14 cellular contexts compared by ENCODE assay signal in the genomic region with DNA sequence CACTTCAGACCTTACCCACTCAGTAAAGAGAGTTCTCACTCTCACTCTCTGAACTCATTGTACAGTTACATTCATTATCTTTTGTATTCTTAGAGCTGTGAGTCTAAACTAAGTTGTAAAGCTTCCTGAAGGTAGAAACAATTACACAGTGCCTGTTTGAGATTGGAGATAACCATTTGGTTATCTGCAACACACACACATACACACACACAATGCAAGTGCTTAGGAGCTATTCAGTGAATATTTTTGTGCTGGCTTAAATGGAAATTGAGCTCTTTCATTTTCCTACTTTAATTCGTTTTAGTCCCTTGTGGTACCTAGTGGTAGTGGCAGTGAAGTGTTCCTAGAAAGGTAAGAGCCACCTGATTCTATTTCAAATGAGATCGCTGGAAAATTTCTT. TPM values are rescaled to one million over a fixed set of nuclear protein-coding genes. Genes with fewer than 3 reads are reported as not detected.
A peak's percentile ranks its signal among the peaks of the same experiment; 100 is the strongest.
DNase-seq lines count a peak whose midpoint lies in the region; ATAC-seq and TF ChIP-seq lines count a peak whose summit lies in the region.
"Had no signal": no experiment of that assay in that cellular context is flagged by ENCODE, and none has a peak within 500 bp of the region (broad histone marks: within the 10 kb centered on the region; RNA-seq: fewer than 3 reads in every experiment).

No MANE protein-coding gene starts in this region.

- H3K27me3 ChIP-seq in BLaER1 = no peaks in the 10 kb centered on the region
- no peaks in the 10 kb centered on the region for H3K27me3 ChIP-seq in H9 (ENCODE audit: insufficient read depth, low read length)
- H3K27me3 ChIP-seq: SJCRH30 had no signal

- H2BK12ac ChIP-seq in H9 (ENCODE audit: insufficient read length, low read depth, low read length) = no peak overlapping the region

- no peaks in the 10 kb centered on the region for H3K23me2 ChIP-seq in H9 (ENCODE audit: insufficient read length, low read depth, low read length, poor library complexity, severe bottlenecking)

- no peak overlapping the region for H3T11ph ChIP-seq in H9 (ENCODE audit: low read length)

- H4K8ac ChIP-seq in H9 (replicated peaks; ENCODE audit: insufficient read length, low read depth, low read length) = no peak overlapping the region

- no peak overlapping the region for H3K23ac ChIP-seq in H9 (ENCODE audit: insufficient read length, low read depth, low read length)

- DNase-seq in H9 (no peak), naive B cell (no peak), iPS-NIHi7 (ENCODE audit: extremely low spot score) (no peak), HT-29 (ENCODE audit: low spot score) (no peak), SKM-1 (lab: John Stamatoyannopoulos, UW; ENCODE audit: unreplicated experiment) (no peak)
- DNase-seq: DMS79, mesenchymal stem cell, NCI-H2029 treated with DMSO at 0.1 percent for 48 hours, NCI-H82, SJCRH30, WERI-Rb-1 had no signal

- H4K91ac ChIP-seq in H9 (ENCODE audit: insufficient read length, low read depth, low read length) = no peak overlapping the region

- H3K36me3 ChIP-seq in BLaER1 = peaks cover 49% of the 10 kb centered on the region

- no peak overlapping the region for H2BK15ac ChIP-seq in H9 (ENCODE audit: low read depth, low read length)

- H3K4me2 ChIP-seq in BLaER1 (peak overlapping the region; percentile 14; the same call in 1 of the 2 replicates), H9 (ENCODE audit: insufficient read depth, insufficient read length, low read length) (no peak overlapping the region)

- no peak overlapping the region for H4K5ac ChIP-seq in H9 (ENCODE audit: insufficient read length, low read depth, low read length)

- H4K20me1 ChIP-seq in BLaER1 = peaks cover 93% of the 10 kb centered on the region
- H4K20me1 ChIP-seq in H9 (ENCODE audit: control insufficient read depth, insufficient read depth, insufficient read length) = no peaks in the 10 kb centered on the region

- H3K18ac ChIP-seq in H9 (ENCODE audit: insufficient read length, low read depth, low read length) = no peak overlapping the region

- H3K4me1 ChIP-seq in BLaER1 (peaks cover 31% of the 10 kb centered on the region), H9 (ENCODE audit: insufficient read depth, low read length) (no peaks in the 10 kb centered on the region)
- H3K4me1 ChIP-seq: SJCRH30 had no signal

- H3K36me3 Mint-ChIP-seq in H9 (ENCODE audit: insufficient read depth in 1 of 3, low read depth in 3 of 3) (no peaks in the 10 kb centered on the region; a peak in 1 of 7 replicates), naive B cell (no peaks in the 10 kb centered on the region)
- H3K36me3 Mint-ChIP-seq in activated T-helper 17 cell treated with anti-CD3 and anti-CD28 coated beads, Interleukin-2, amount 50 U/mL, for 72 hours (ENCODE audit: low read depth) = peaks cover 35% of the 10 kb centered on the region

- H3K9me3 ChIP-seq in BLaER1 (no peaks in the 10 kb centered on the region), H9 (ENCODE audit: control insufficient read depth, low read depth, low read length) (no peaks in the 10 kb centered on the region)
- H3K9me3 ChIP-seq: SJCRH30 had no signal

- H2BK120ac ChIP-seq in H9 (ENCODE audit: low read depth, low read length, poor library complexity, severe bottlenecking) = no peak overlapping the region

- H3K4me3 Mint-ChIP-seq in H9 = no peak overlapping the region
- no peak overlapping the region for H3K4me3 Mint-ChIP-seq in activated T-helper 17 cell treated with anti-CD3 and anti-CD28 coated beads, Interleukin-2, amount 50 U/mL, for 72 hours
- peak overlapping the region in 1 of 8 donors; percentile 16 for H3K4me3 Mint-ChIP-seq in naive B cell

- no peak overlapping the region for H2BK5ac ChIP-seq in H9 (ENCODE audit: insufficient read length, low read length)

- H3K79me2 ChIP-seq in H9 (ENCODE audit: insufficient read depth, low read length) = peaks cover 11% of the 10 kb centered on the region; the same call in 1 of the 2 replicates

- H3K9ac ChIP-seq in BLaER1 (no peak overlapping the region), H9 (ENCODE audit: extremely low read depth, insufficient read length, low read length) (no peak overlapping the region)

- no CpG with 5 or more reads among the region's 2 CpGs for WGBS in H9 (ENCODE audit: extremely low coverage, insufficient read length, low lambda C conversion rate)

- H2AFZ ChIP-seq in H9 (ENCODE audit: low read length) = no peak overlapping the region

- H3K4me3 ChIP-seq in BLaER1 = no peak overlapping the region
- H3K4me3 ChIP-seq: SJCRH30 had no signal

- peak; percentile 47; the same call in 2 of the 3 replicates for TF ChIP-seq CTCF in H9 (conservative IDR thresholded peaks at IDR 0.05)

- no peak for ATAC-seq in activated T-helper 17 cell treated with anti-CD3 and anti-CD28 coated beads, Interleukin-2, amount 50 U/mL, for 72 hours (replicated peaks)
- ATAC-seq in naive B cell (ENCODE audit: low read depth in 2 of 2) (no peak), HG02642 (IDR thresholded peaks at IDR 0.05; ENCODE audit: poor library complexity, unreplicated experiment) (no peak)

- H3K4me1 Mint-ChIP-seq in H9 (peaks cover 20 to 27% of the 10 kb centered on the region in 2 experiments), naive B cell (peaks cover 38 to 46% (median 42%) of the 10 kb centered on the region in 3 donors)
- peaks cover 9% of the 10 kb centered on the region for H3K4me1 Mint-ChIP-seq in activated T-helper 17 cell treated with anti-CD3 and anti-CD28 coated beads, Interleukin-2, amount 50 U/mL, for 72 hours

- H3K27me3 Mint-ChIP-seq in H9 (ENCODE audit: low read depth) = no peaks in the 10 kb centered on the region
- no peaks in the 10 kb centered on the region for H3K27me3 Mint-ChIP-seq in activated T-helper 17 cell treated with anti-CD3 and anti-CD28 coated beads, Interleukin-2, amount 50 U/mL, for 72 hours
- H3K27me3 Mint-ChIP-seq in naive B cell = no peaks in the 10 kb centered on the region

- H3K4ac ChIP-seq in H9 (ENCODE audit: low read depth, low read length) = no peak overlapping the region

- no peak overlapping the region for H3K14ac ChIP-seq in H9 (ENCODE audit: insufficient read depth, low read length)

- H3K27ac Mint-ChIP-seq in H9 = peak overlapping the region in 2 of 3 experiments; percentile 24 to 53; a peak in 5 of 7 replicates
- peak overlapping the region; percentile 10 for H3K27ac Mint-ChIP-seq in activated T-helper 17 cell treated with anti-CD3 and anti-CD28 coated beads, Interleukin-2, amount 50 U/mL, for 72 hours
- peak overlapping the region in 5 of 6 donors; percentile 6 to 69 (median 66) for H3K27ac Mint-ChIP-seq in naive B cell

- H3K9me3 Mint-ChIP-seq in H9 (no peaks in the 10 kb centered on the region), naive B cell (no peaks in the 10 kb centered on the region)
- no peaks in the 10 kb centered on the region for H3K9me3 Mint-ChIP-seq in activated T-helper 17 cell treated with anti-CD3 and anti-CD28 coated beads, Interleukin-2, amount 50 U/mL, for 72 hours

- no peak overlapping the region for H2BK20ac ChIP-seq in H9 (ENCODE audit: low read depth, low read length, poor library complexity, severe bottlenecking)

- H3K27ac ChIP-seq in BLaER1 (no peak overlapping the region), H9 (ENCODE audit: insufficient read length, low read depth, low read length) (peak overlapping the region; percentile 58)
- H3K27ac ChIP-seq: SJCRH30, WERI-Rb-1 had no signal

- no peak overlapping the region for H3K56ac ChIP-seq in H9 (ENCODE audit: insufficient read length, low read depth, low read length)

- no peak overlapping the region for H2AK5ac ChIP-seq in H9 (ENCODE audit: insufficient read length, low read length)

- peaks cover 5% of the 10 kb centered on the region for H3K79me1 ChIP-seq in H9 (ENCODE audit: insufficient read depth, low read depth, low read length, poor library complexity, severe bottlenecking)

RNA-seq across cellular contexts. Expression of a gene that starts 19.9 kb away (rescaled TPM):
- 114 TPM in 2 replicates for total RNA-seq in H9 (2021)
- total RNA-seq in activated T-helper 17 cell treated with anti-CD3 and anti-CD28 coated beads, Interleukin-2, amount 50 U/mL, for 72 hours = 10 to 100 TPM; 61.8 to 77.1 TPM
- 10 to 100 TPM; 10.3 to 35.2 (median 25.8) TPM for polyA plus RNA-seq in naive B cell (ENCODE audit: low read depth in 6 of 6)
- total RNA-seq in HT-29 (2014; rRNA removed; shearing (Covaris generic)) = 22.9 and 25.4 TPM in 2 replicates

RNA-seq across cellular contexts. Expression of a gene that starts 51.7 kb away (rescaled TPM):
- 67.3 and 69.4 TPM in 2 replicates for total RNA-seq in H9 (2021)
- 100 to 1,000 TPM in 1 of 2 donors, 10 to 100 TPM in 1; 68.4 to 102 TPM for total RNA-seq in activated T-helper 17 cell treated with anti-CD3 and anti-CD28 coated beads, Interleukin-2, amount 50 U/mL, for 72 hours
- polyA plus RNA-seq in naive B cell (ENCODE audit: low read depth in 6 of 6) = 10 to 100 TPM; 12.0 to 29.8 (median 20.6) TPM
- 48.6 and 54.8 TPM in 2 replicates for total RNA-seq in HT-29 (2014; rRNA removed; shearing (Covaris generic))

RNA-seq across cellular contexts. Expression of a gene that starts 55.0 kb away (rescaled TPM):
- total RNA-seq in H9 (2021) = 25.0 and 27.4 TPM in 2 replicates
- 10 to 100 TPM; 26.2 to 34.4 TPM for total RNA-seq in activated T-helper 17 cell treated with anti-CD3 and anti-CD28 coated beads, Interleukin-2, amount 50 U/mL, for 72 hours
- 1 to 10 TPM; 2.1 to 6.6 (median 4.1) TPM for polyA plus RNA-seq in naive B cell (ENCODE audit: low read depth in 6 of 6)
- 10.7 and 11.0 TPM in 2 replicates for total RNA-seq in HT-29 (2014; rRNA removed; shearing (Covaris generic))

Comparison
In these comparisons a context has a peak if more than half of its experiments do, and no peak if none do; other contexts are left out.
1. H3K27ac Mint-ChIP-seq: peak in every context shown above with its lines; median percentile 66 in naive B cell; 38 in H9; 10 in activated T-helper 17 cell treated with anti-CD3 and anti-CD28 coated beads, Interleukin-2, amount 50 U/mL, for 72 hours.